Comparison of ENCODE assay signal across 13 cellular contexts in the genomic region with DNA sequence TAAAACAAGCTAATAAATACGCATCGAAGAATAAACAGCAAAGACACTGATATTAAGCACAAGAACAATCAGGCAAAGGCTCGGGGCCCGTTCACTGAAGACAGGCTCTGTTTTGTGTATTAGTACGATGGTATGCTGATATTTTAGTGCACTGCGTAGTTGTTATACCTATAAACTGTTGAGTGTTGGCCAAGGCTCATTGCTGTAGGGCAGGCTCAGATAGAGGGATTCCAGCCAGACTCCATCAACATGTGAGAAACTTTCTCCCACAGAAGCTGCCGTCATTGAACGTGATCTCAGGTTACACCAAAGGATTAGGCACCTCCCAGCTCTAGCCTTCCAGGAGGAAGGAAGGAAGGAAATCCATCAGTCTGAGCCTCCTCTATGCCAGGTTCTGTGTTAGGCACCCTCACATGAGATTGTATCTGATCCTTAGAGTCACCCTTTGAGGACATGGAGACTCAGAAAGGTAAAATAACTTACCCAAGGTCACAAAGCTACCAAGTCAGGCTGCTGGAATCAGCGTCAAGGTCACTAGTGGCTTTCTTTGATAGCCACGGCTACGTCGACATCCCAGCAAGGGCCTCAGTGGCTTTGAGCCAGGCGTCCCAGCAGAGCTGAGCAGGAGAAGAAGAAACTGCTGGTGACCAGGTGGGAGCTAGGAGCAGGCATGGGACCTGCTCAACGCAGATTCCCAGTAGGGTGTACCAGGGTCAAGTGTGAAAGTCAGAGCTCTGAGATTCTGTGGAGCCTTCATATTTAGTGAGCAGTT. TPM values are rescaled to one million over a fixed set of nuclear protein-coding genes. Genes with fewer than 3 reads are reported as not detected.
DNase-seq lines count a peak whose midpoint lies in the region; ATAC-seq and TF ChIP-seq lines count a peak whose summit lies in the region.
"Had no signal": no experiment of that assay in that cellular context is flagged by ENCODE, and none has a peak within 500 bp of the region (broad histone marks: within the 10 kb centered on the region; RNA-seq: fewer than 3 reads in every experiment).

No MANE protein-coding gene starts in this region.

- peaks cover 2 to 4% (median 2%) of the 10 kb centered on the region in 3 donors for H3K27me3 Mint-ChIP-seq in CD14-positive monocyte (ENCODE audit: low read depth in 3 of 3)

- intact Hi-C loops in heart right ventricle (cut with DNase I) (no loop called here), CD14-positive monocyte (cut with micrococcal nuclease) (no loop called here)

- H3K27me3 ChIP-seq in heart right ventricle: no peaks in the 10 kb centered on the region
- H3K27me3 ChIP-seq in rectal smooth muscle tissue (ENCODE audit: control insufficient read depth, insufficient read depth, low read length): no peaks in the 10 kb centered on the region

- H3K27ac Mint-ChIP-seq in CD14-positive monocyte: no peak overlapping the region

- peaks cover 0 to 13% of the 10 kb centered on the region in 2 experiments; a peak in 1 of 3 replicates for H3K36me3 ChIP-seq in HEK293 (ENCODE audit: control insufficient read depth in 2 of 2, insufficient read depth in 1 of 2, low read length in 2 of 2)
- peaks cover 0 to 17% (median 0%) of the 10 kb centered on the region in 9 donors for H3K36me3 ChIP-seq in heart right ventricle
- H3K36me3 ChIP-seq in rectal smooth muscle tissue (ENCODE audit: control insufficient read depth, insufficient read depth, low read length): no peaks in the 10 kb centered on the region

- H3K9ac ChIP-seq in rectal smooth muscle tissue (ENCODE audit: low read length): no peak overlapping the region

- WGBS in heart right ventricle, 2 donors: 65 to 71% methylated on average over 14 of the region's 14 CpGs

- ATAC-seq in heart right ventricle (peak in 6 of 8 donors; percentile 26 to 65 (median 42)), HG03457 (IDR thresholded peaks at IDR 0.05; ENCODE audit: unreplicated experiment) (no peak)

- no peak overlapping the region for H3K4me3 Mint-ChIP-seq in CD14-positive monocyte

- H3K27ac ChIP-seq in HEK293 (ENCODE audit: extremely low read depth, low read depth, low read length) (no peak overlapping the region), VCaP (peak overlapping the region; percentile 15; the same call in 1 of the 2 replicates), heart right ventricle (peak overlapping the region in 9 of 10 donors; percentile 19 to 63 (median 51)), rectal smooth muscle tissue (ENCODE audit: low read depth, low read length) (peak overlapping the region; percentile 66)

- CTCF ChIA-PET in HEK293 (lab: Yijun Ruan, JAX): interaction anchor here (0.5 to 1.9 kb wide), 4 partner anchors 22 to 507 kb away, joined by 3 to 7 read pairs (median 4); no protein-coding TSS in a partner anchor

- peak in 1 of 2 donors; percentile 28 for DNase-seq in heart right ventricle
- no peak for DNase-seq in CD14-positive monocyte (ENCODE audit: low spot score)
- DNase-seq in activated CD4-positive, alpha-beta T cell treated with anti-CD3 and anti-CD28 coated beads for 4 hours: no peak
- no peak for DNase-seq in NCI-H128 (lab: John Stamatoyannopoulos, UW; ENCODE audit: unreplicated experiment)
- DNase-seq: activated CD4-positive, CD25-positive, alpha-beta regulatory T cell; activated gamma-delta T cell; cortex of kidney; NCI-H2171 treated with DMSO at 0.1 percent for 48 hours; stimulated activated CD4-positive, alpha-beta T cell treated with anti-CD3 and anti-CD28 coated beads, Interleukin-4, amount 100 ng/mL, for 24 hours had no signal

- peaks cover 9% of the 10 kb centered on the region; the same call in 1 of the 2 replicates for H3K4me1 ChIP-seq in HEK293 (ENCODE audit: control insufficient read depth, insufficient read depth, low read length)
- peaks cover 9 to 100% (median 90%) of the 10 kb centered on the region in 9 donors for H3K4me1 ChIP-seq in heart right ventricle
- H3K4me1 ChIP-seq in rectal smooth muscle tissue (ENCODE audit: control insufficient read depth, insufficient read depth, low read length): peaks cover 35% of the 10 kb centered on the region

- H3K9me3 ChIP-seq in HEK293 (ENCODE audit: control insufficient read depth, insufficient read depth, low read depth, low read length): no peaks in the 10 kb centered on the region
- no peaks in the 10 kb centered on the region for H3K9me3 ChIP-seq in heart right ventricle

- H3K9me3 Mint-ChIP-seq in CD14-positive monocyte: no peaks in the 10 kb centered on the region

- H3K4me1 Mint-ChIP-seq in CD14-positive monocyte: peaks cover 9% of the 10 kb centered on the region

- H3K4me3 ChIP-seq in HEK293 (ENCODE audit: low read depth, low read length): no peak overlapping the region
- no peak overlapping the region for H3K4me3 ChIP-seq in heart right ventricle
- H3K4me3 ChIP-seq in rectal smooth muscle tissue (ENCODE audit: low read length): no peak overlapping the region

- H3K36me3 Mint-ChIP-seq in CD14-positive monocyte: no peaks in the 10 kb centered on the region

- POLR2A ChIA-PET in HEK293 (lab: Yijun Ruan, JAX): no interaction called here

- no peak for TF ChIP-seq CTCF in HEK293 (tag by site-specific recombination; IDR thresholded peaks at IDR 0.05)
- TF ChIP-seq CTCF in VCaP (conservative IDR thresholded peaks at IDR 0.05): no peak
- TF ChIP-seq CTCF in heart right ventricle (IDR thresholded peaks at IDR 0.05): no peak
- no peak for TF ChIP-seq CTCF in CD14-positive monocyte (IDR thresholded peaks at IDR 0.05)

TF ChIP-seq in HEK293, 187 proteins besides CTCF, POLR2A, EP300 and RAD21 (continues in another document):
- TF ChIP-seq GLIS1 (tag by site-specific recombination; IDR thresholded peaks at IDR 0.05) (peak; percentile 45), ZNF843 (tag by site-specific recombination; IDR thresholded peaks at IDR 0.05) (peak; percentile 16; the same call in 1 of the 2 replicates), ZNF324 (tag by site-specific recombination; IDR thresholded peaks at IDR 0.05) (0 out of 2 replicates have a peak, but pooled peaks have one; percentile 29), REST (tag by site-specific recombination; IDR thresholded peaks at IDR 0.05) (no peak), ZNF621 (tag by site-specific recombination; IDR thresholded peaks at IDR 0.05) (no peak), ZBTB17 (tag by site-specific recombination; IDR thresholded peaks at IDR 0.05) (peak; percentile 85), WT1 (tag by site-specific recombination; IDR thresholded peaks at IDR 0.05) (peak; percentile 57; the same call in 1 of the 2 replicates), ZNF600 (tag by site-specific recombination; IDR thresholded peaks at IDR 0.05) (0 out of 2 replicates have a peak, but pooled peaks have one; percentile 24), SCRT2 (tag by site-specific recombination; IDR thresholded peaks at IDR 0.05) (peak; percentile 97), TRIM28 (IDR thresholded peaks at IDR 0.05; ENCODE audit: borderline replicate concordance, low read length) (peak; percentile 99)
- TF ChIP-seq, protein P1, sequence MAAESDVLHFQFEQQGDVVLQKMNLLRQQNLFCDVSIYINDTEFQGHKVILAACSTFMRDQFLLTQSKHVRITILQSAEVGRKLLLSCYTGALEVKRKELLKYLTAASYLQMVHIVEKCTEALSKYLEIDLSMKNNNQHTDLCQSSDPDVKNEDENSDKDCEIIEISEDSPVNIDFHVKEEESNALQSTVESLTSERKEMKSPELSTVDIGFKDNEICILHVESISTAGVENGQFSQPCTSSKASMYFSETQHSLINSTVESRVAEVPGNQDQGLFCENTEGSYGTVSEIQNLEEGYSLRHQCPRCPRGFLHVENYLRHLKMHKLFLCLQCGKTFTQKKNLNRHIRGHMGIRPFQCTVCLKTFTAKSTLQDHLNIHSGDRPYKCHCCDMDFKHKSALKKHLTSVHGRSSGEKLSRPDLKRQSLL (tag by site-specific recombination; IDR thresholded peaks at IDR 0.05): peak; percentile 36; the same call in 1 of the 2 replicates

RNA-seq across cellular contexts. Expression of gene BCAR3, which starts 14.8 kb away (rescaled TPM):
- 10 to 100 TPM in 9 of 10 donors, 1 to 10 TPM in 1; 8.3 to 36.0 (median 16.7) TPM for total RNA-seq in heart right ventricle
- polyA plus RNA-seq in heart right ventricle (10 to 100 TPM in 1 of 2 donors, 1 to 10 TPM in 1; 6.6 to 10.6 TPM), CD14-positive monocyte (under 1 TPM in 1 of 2 donors, not detected in 1; 0.05 TPM)

Comparison
In these comparisons a context has a peak if more than half of its experiments do, and no peak if none do; other contexts are left out.
1. RNA of gene BCAR3, which starts 14.8 kb away (polyA plus RNA-seq): 6.6 to 10.6 TPM in heart right ventricle; 0.05 TPM in CD14-positive monocyte; every median in the first group is over 4 times any median in the second.